ENCODE assay signal across 8 cellular contexts in the genomic region with DNA sequence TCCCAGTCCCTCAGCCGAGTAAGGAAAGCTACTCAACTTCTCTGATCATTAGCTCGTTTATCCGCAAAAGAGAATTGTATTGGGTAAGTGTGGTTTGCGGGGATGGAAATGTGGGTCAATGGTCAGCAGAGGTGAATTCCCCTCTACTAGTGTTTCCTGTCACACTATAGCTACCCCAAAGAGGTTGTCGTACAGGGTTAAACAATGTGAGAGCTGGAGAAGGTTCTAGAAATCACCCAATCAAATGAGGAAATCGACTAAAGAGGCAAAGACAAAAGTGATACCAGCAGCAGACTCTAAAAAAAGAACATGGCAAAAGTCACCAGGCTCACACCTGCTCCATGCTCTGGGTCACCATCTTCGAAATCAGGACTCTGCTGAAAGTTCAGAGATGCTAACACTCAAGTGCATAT.
A peak's percentile ranks its signal among the peaks of the same experiment; 100 is the strongest.
DNase-seq lines count a peak whose midpoint lies in the region; ATAC-seq and TF ChIP-seq lines count a peak whose summit lies in the region.

No MANE protein-coding gene starts in this region.

- peak overlapping the region; percentile 25 for H3K9ac ChIP-seq in SU-DHL-6 (ENCODE audit: low read length)

- H3K4me3 ChIP-seq in SU-DHL-6 (ENCODE audit: insufficient read depth, low read length, poor library complexity, severe bottlenecking): peak overlapping the region; percentile 21

- H3K27me3 ChIP-seq in SU-DHL-6 (ENCODE audit: low read length): no peaks in the 10 kb centered on the region

- TF ChIP-seq CTCF in SU-DHL-6 (IDR thresholded peaks at IDR 0.05; ENCODE audit: insufficient read depth, low read length, poor library complexity, severe bottlenecking): no peak

- H3K36me3 Mint-ChIP-seq in stimulated activated effector memory CD8-positive, alpha-beta T cell treated with anti-CD3 and anti-CD28 coated beads, Interleukin-12 subunit alpha, Interleukin-12 subunit beta, amount 100 ng/mL, for 72 hours: peaks cover 6% of the 10 kb centered on the region

- H3K9me3 ChIP-seq in SU-DHL-6 (ENCODE audit: insufficient read depth, low read length): no peaks in the 10 kb centered on the region

- H4K20me1 ChIP-seq in SU-DHL-6 (ENCODE audit: low read depth, low read length): no peaks in the 10 kb centered on the region

- DNase-seq in NK-92 treated with Interleukin-12 subunit alpha and Interleukin-12 subunit beta, amount 100 ng/mL, for 24 hours (lab: John Stamatoyannopoulos, UW): peak; percentile 58
- DNase-seq in NK-92 (lab: John Stamatoyannopoulos, UW; ENCODE audit: unreplicated experiment) (no peak), NCI-H345 (lab: John Stamatoyannopoulos, UW) (no peak), iPS-NIHi11 (ENCODE audit: low spot score) (no peak)
- DNase-seq in stimulated activated effector memory CD8-positive, alpha-beta T cell treated with anti-CD3 and anti-CD28 coated beads, Interleukin-12 subunit alpha, Interleukin-12 subunit beta, amount 100 ng/mL, for 72 hours (ENCODE audit: low spot score in 2 of 2): peak; percentile 42 to 85
- DNase-seq in activated effector memory CD4-positive, alpha-beta T cell treated with anti-CD3 and anti-CD28 coated beads, Interleukin-2, amount 50 U/mL, for 16 hours: no peak

- peaks cover 42% of the 10 kb centered on the region for H3F3A ChIP-seq in SU-DHL-6 (ENCODE audit: insufficient read depth)

- peak overlapping the region; percentile 39 for H2AFZ ChIP-seq in SU-DHL-6 (ENCODE audit: low read depth, low read length, severe bottlenecking)

- H3K9me2 ChIP-seq in SU-DHL-6 (replicated peaks; ENCODE audit: insufficient read depth, low read length): no peaks in the 10 kb centered on the region

- no peaks in the 10 kb centered on the region for H3K79me2 ChIP-seq in SU-DHL-6 (ENCODE audit: insufficient read depth, low read length)

- no peaks in the 10 kb centered on the region for H3K9me3 Mint-ChIP-seq in stimulated activated effector memory CD8-positive, alpha-beta T cell treated with anti-CD3 and anti-CD28 coated beads, Interleukin-12 subunit alpha, Interleukin-12 subunit beta, amount 100 ng/mL, for 72 hours

- peak overlapping the region; percentile 92 for H3K4me2 ChIP-seq in SU-DHL-6 (ENCODE audit: low read depth, low read length, poor library complexity, severe bottlenecking)

- peaks cover 27% of the 10 kb centered on the region for H3K4me1 Mint-ChIP-seq in stimulated activated effector memory CD8-positive, alpha-beta T cell treated with anti-CD3 and anti-CD28 coated beads, Interleukin-12 subunit alpha, Interleukin-12 subunit beta, amount 100 ng/mL, for 72 hours

- peak overlapping the region; percentile 80 for H3K4me3 Mint-ChIP-seq in stimulated activated effector memory CD8-positive, alpha-beta T cell treated with anti-CD3 and anti-CD28 coated beads, Interleukin-12 subunit alpha, Interleukin-12 subunit beta, amount 100 ng/mL, for 72 hours

- no peaks in the 10 kb centered on the region for H3K36me3 ChIP-seq in SU-DHL-6 (ENCODE audit: low read length)

- H3K27ac ChIP-seq in SU-DHL-6 (ENCODE audit: low read depth, low read length): peak overlapping the region; percentile 98

- H3K27ac Mint-ChIP-seq in stimulated activated effector memory CD8-positive, alpha-beta T cell treated with anti-CD3 and anti-CD28 coated beads, Interleukin-12 subunit alpha, Interleukin-12 subunit beta, amount 100 ng/mL, for 72 hours: peak overlapping the region; percentile 99

- ATAC-seq in HG02840 (IDR thresholded peaks at IDR 0.05; ENCODE audit: low FRiP score, unreplicated experiment): peak; percentile 88
- ATAC-seq in stimulated activated effector memory CD8-positive, alpha-beta T cell treated with anti-CD3 and anti-CD28 coated beads, Interleukin-12 subunit alpha, Interleukin-12 subunit beta, amount 100 ng/mL, for 72 hours: peak; percentile 91

Comparison
In these comparisons a context has a peak if more than half of its experiments do, and no peak if none do; other contexts are left out.
1. DNase-seq: peak in NK-92 treated with Interleukin-12 subunit alpha and Interleukin-12 subunit beta, amount 100 ng/mL, for 24 hours (single experiment) and stimulated activated effector memory CD8-positive, alpha-beta T cell treated with anti-CD3 and anti-CD28 coated beads, Interleukin-12 subunit alpha, Interleukin-12 subunit beta, amount 100 ng/mL, for 72 hours (2 of 2); none in NK-92 (single experiment), NCI-H345 (single experiment), activated effector memory CD4-positive, alpha-beta T cell treated with anti-CD3 and anti-CD28 coated beads, Interleukin-2, amount 50 U/mL, for 16 hours (single experiment) and iPS-NIHi11 (single experiment).